Comparison of ENCODE assay signal across 8 cellular contexts in the genomic region with DNA sequence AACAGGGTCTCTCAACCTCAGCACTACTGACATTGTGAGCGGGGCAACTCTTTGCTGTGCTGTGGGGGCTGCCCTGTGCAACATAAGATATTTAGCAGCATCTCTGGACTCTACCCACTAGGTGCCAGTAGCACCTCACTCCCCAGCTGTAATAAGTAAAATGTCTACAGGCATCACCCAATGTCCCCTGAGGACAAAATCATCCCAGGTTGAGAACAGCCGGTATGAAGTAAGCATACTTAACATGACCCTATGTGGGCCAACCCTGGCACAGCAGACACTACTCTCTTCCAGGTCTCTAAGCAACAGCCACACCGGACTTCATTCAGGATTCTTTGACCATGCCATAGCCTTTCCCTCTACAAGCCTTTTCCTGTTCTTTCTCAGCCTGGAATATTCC. TPM values are rescaled to one million over a fixed set of nuclear protein-coding genes. Genes with fewer than 3 reads are reported as not detected.
DNase-seq lines count a peak whose midpoint lies in the region; ATAC-seq and TF ChIP-seq lines count a peak whose summit lies in the region.

No MANE protein-coding gene starts in this region.

- no peaks in the 10 kb centered on the region for H3K36me3 Mint-ChIP-seq in MCF 10A (ENCODE audit: insufficient read depth, unreplicated experiment)
- H3K36me3 Mint-ChIP-seq in memory B cell, result no peaks in the 10 kb centered on the region
- H3K36me3 Mint-ChIP-seq in immature natural killer cell, result no peaks in the 10 kb centered on the region

- H3K27ac Mint-ChIP-seq in MCF 10A (ENCODE audit: low read depth, unreplicated experiment) (no peak overlapping the region), memory B cell (no peak overlapping the region), immature natural killer cell (no peak overlapping the region)

- H3K27me3 Mint-ChIP-seq in MCF 10A (ENCODE audit: insufficient read depth, unreplicated experiment) (no peaks in the 10 kb centered on the region), memory B cell (peaks cover 21% of the 10 kb centered on the region), immature natural killer cell (ENCODE audit: low read depth in 3 of 3) (peaks cover 3 to 11% (median 6%) of the 10 kb centered on the region in 3 donors)

- intact Hi-C loops in MCF 10A (cut with micrococcal nuclease), result loop anchor here (1.0 to 10.0 kb wide), 5 partner anchors 330 to 957 kb away; no protein-coding TSS in a partner anchor

- peaks cover 35% of the 10 kb centered on the region for H3K4me1 Mint-ChIP-seq in MCF 10A (ENCODE audit: insufficient read depth, unreplicated experiment)
- H3K4me1 Mint-ChIP-seq in memory B cell, result peaks cover 16% of the 10 kb centered on the region
- H3K4me1 Mint-ChIP-seq in immature natural killer cell, result peaks cover 4 to 6% of the 10 kb centered on the region in 2 donors

- ATAC-seq in GM19463 (IDR thresholded peaks at IDR 0.05; ENCODE audit: unreplicated experiment) (peak; percentile 39), memory B cell (ENCODE audit: low read depth) (peak; percentile 50)

- peak; percentile 53 for TF ChIP-seq CTCF in MCF 10A (IDR thresholded peaks at IDR 0.05; ENCODE audit: unreplicated experiment)
- TF ChIP-seq CTCF in GM20000 (IDR thresholded peaks at IDR 0.05; ENCODE audit: extremely low read depth, missing control alignments), result no peak

- H3K4me3 Mint-ChIP-seq in MCF 10A (ENCODE audit: unreplicated experiment) (no peak overlapping the region), memory B cell (no peak overlapping the region), immature natural killer cell (no peak overlapping the region)

- POLR2A ChIA-PET in MCF 10A (lab: Yijun Ruan, JAX), result interaction anchor here (0.5 to 1.7 kb wide), 4 partner anchors 98 to 671 kb away, joined by 3 to 5 read pairs (median 4); no protein-coding TSS in a partner anchor

- no TSS peak for BruUV-seq in MCF 10A (replicated peaks; lab: Mats Ljungman, UMichigan)

- CTCF ChIA-PET in MCF 10A (lab: Yijun Ruan, JAX), result interaction anchor here (0.6 to 24.2 kb wide), 26 partner anchors 9 to 1199 kb away, joined by 3 to 476 read pairs (median 4); a partner anchor contains a TSS

- H3K9me3 Mint-ChIP-seq in MCF 10A (ENCODE audit: unreplicated experiment) (no peaks in the 10 kb centered on the region), memory B cell (no peaks in the 10 kb centered on the region), immature natural killer cell (no peaks in the 10 kb centered on the region)

- DNase-seq in DMS 273 treated with DMSO at 0.1 percent for 48 hours (lab: John Stamatoyannopoulos, UW) (peak; percentile 7), NCI-H2196 treated with DMSO at 0.1 percent for 48 hours (lab: John Stamatoyannopoulos, UW; ENCODE audit: unreplicated experiment) (peak; percentile 11), MCF 10A (ENCODE audit: unreplicated experiment) (peak; percentile 74), memory B cell (ENCODE audit: low spot score in 2 of 2) (no peak), GM20000 (ENCODE audit: low spot score) (no peak), immature natural killer cell (no peak)
- no peak for DNase-seq in effector CD8-positive, alpha-beta T cell (lab: John Stamatoyannopoulos, UW)

RNA-seq across cellular contexts. Expression of a gene that starts 10.5 kb away (rescaled TPM):
- total RNA-seq in MCF 10A (2022), result 27.5 and 41.5 TPM in 2 replicates
- 10 to 100 TPM; 53.9 to 70.1 (median 56.7) TPM for polyA plus RNA-seq in immature natural killer cell

Comparison
In these comparisons a context has a peak if more than half of its experiments do, and no peak if none do; other contexts are left out.
1. DNase-seq: peak in DMS 273 treated with DMSO at 0.1 percent for 48 hours (single experiment), NCI-H2196 treated with DMSO at 0.1 percent for 48 hours (single experiment) and MCF 10A (single experiment); none in memory B cell (0 of 2), effector CD8-positive, alpha-beta T cell (single experiment), GM20000 (single experiment) and immature natural killer cell (0 of 3).